9 cellular contexts compared by ENCODE assay signal in genomic region chr17:63932008-63932561, GRCh38. TPM values are rescaled to one million over a fixed set of nuclear protein-coding genes. Genes with fewer than 3 reads are reported as not detected.
DNase-seq lines count a peak whose midpoint lies in the region; ATAC-seq, FAIRE-seq and TF ChIP-seq lines count a peak whose summit lies in the region.
"Had no signal": no experiment of that assay in that cellular context is flagged by ENCODE, and none has a peak within 500 bp of the region (broad histone marks: within the 10 kb centered on the region; RNA-seq: fewer than 3 reads in every experiment).

TSS of gene CD79B (minus strand) at chr17:63932331. CDS start at chr17:63932261, 70 bp downstream.

- H3K4me2 ChIP-seq in BLaER1 = peak within 1 kb of the TSS; percentile 99

- peaks cover 30% of the 10 kb centered on the region for H3K36me3 ChIP-seq in BLaER1
- H3K36me3 ChIP-seq in psoas muscle (ENCODE audit: insufficient read depth in 1 of 2, low read depth in 1 of 2) = no peaks in the 10 kb centered on the region

- no peaks in the 10 kb centered on the region for H3K9me3 Mint-ChIP-seq in activated T-helper 17 cell treated with anti-CD3 and anti-CD28 coated beads, Interleukin-2, amount 50 U/mL, for 72 hours
- H3K9me3 Mint-ChIP-seq in WTC11 = no peaks in the 10 kb centered on the region

- intact Hi-C loops in psoas muscle (cut with DNase I) = loop anchor here in 1 of 2 donors (5.0 kb wide), 1 partner anchor 65 kb away; the partner anchor contains the start of gene PRR29

- H3K4me1 ChIP-seq in BLaER1 (peaks cover 88% of the 10 kb centered on the region), psoas muscle (peaks cover 7% of the 10 kb centered on the region)

- peaks cover 39% of the 10 kb centered on the region for H4K20me1 ChIP-seq in BLaER1

- H3K27me3 Mint-ChIP-seq in activated T-helper 17 cell treated with anti-CD3 and anti-CD28 coated beads, Interleukin-2, amount 50 U/mL, for 72 hours = no peaks in the 10 kb centered on the region
- no peaks in the 10 kb centered on the region; the same call in 1 of the 2 replicates for H3K27me3 Mint-ChIP-seq in WTC11 (ENCODE audit: low read depth)

- H3K27ac Mint-ChIP-seq in activated T-helper 17 cell treated with anti-CD3 and anti-CD28 coated beads, Interleukin-2, amount 50 U/mL, for 72 hours = peak within 1 kb of the TSS; percentile 93
- H3K27ac Mint-ChIP-seq in WTC11 = no peak within 1 kb of the TSS

- H3K9me3 ChIP-seq in BLaER1 (no peaks in the 10 kb centered on the region), psoas muscle (no peaks in the 10 kb centered on the region)

- TF ChIP-seq CTCF in psoas muscle (IDR thresholded peaks at IDR 0.05) (no peak), WTC11 (IDR thresholded peaks at IDR 0.05) (no peak)

- H3K4me3 ChIP-seq in BLaER1 (peak within 1 kb of the TSS; percentile 90), psoas muscle (peak within 1 kb of the TSS; percentile 32)

- ATAC-seq in GM19395 (IDR thresholded peaks at IDR 0.05; ENCODE audit: unreplicated experiment) (peak; percentile 90), HG03378 (IDR thresholded peaks at IDR 0.05; ENCODE audit: unreplicated experiment) (peak; percentile 71), psoas muscle (peak in 1 of 4 donors; percentile 2), WTC11 (no peak)
- ATAC-seq in activated T-helper 17 cell treated with anti-CD3 and anti-CD28 coated beads, Interleukin-2, amount 50 U/mL, for 72 hours (replicated peaks) = peak; percentile 85

- WGBS in psoas muscle, 3 donors = 53 to 67% (median 66%) methylated on average over 15 to 19 of the region's 19 CpGs

- H3K36me3 Mint-ChIP-seq in activated T-helper 17 cell treated with anti-CD3 and anti-CD28 coated beads, Interleukin-2, amount 50 U/mL, for 72 hours (ENCODE audit: low read depth) = no peaks in the 10 kb centered on the region
- H3K36me3 Mint-ChIP-seq in WTC11 = no peaks in the 10 kb centered on the region

- H3K27me3 ChIP-seq in BLaER1 = no peaks in the 10 kb centered on the region
- H3K27me3 ChIP-seq in psoas muscle (ENCODE audit: insufficient read depth in 3 of 3, low read length in 2 of 3) = no peaks in the 10 kb centered on the region

- peak in 1 of 2 donors; percentile 56 for DNase-seq in psoas muscle
- DNase-seq in H54 (ENCODE audit: insufficient read length, low spot score) = no peak
- no peak for DNase-seq in COLO829 (ENCODE audit: low spot score)
- DNase-seq in WTC11 (ENCODE audit: low spot score) = no peak

- peak within 1 kb of the TSS; percentile 93 for H3K4me3 Mint-ChIP-seq in activated T-helper 17 cell treated with anti-CD3 and anti-CD28 coated beads, Interleukin-2, amount 50 U/mL, for 72 hours
- H3K4me3 Mint-ChIP-seq in WTC11 = no peak within 1 kb of the TSS

- H3K27ac ChIP-seq in BLaER1 (peak within 1 kb of the TSS; percentile 97), psoas muscle (peak within 1 kb of the TSS; percentile 38)

- peak within 1 kb of the TSS; percentile 94 for H3K9ac ChIP-seq in BLaER1

- H3K4me1 Mint-ChIP-seq in activated T-helper 17 cell treated with anti-CD3 and anti-CD28 coated beads, Interleukin-2, amount 50 U/mL, for 72 hours = peaks cover 5% of the 10 kb centered on the region
- H3K4me1 Mint-ChIP-seq in WTC11 = peaks cover 18% of the 10 kb centered on the region

- CTCF ChIA-PET in WTC11 (lab: Charles Lee) = interaction anchor here (1.0 to 6.3 kb wide), 7 partner anchors 9 to 202 kb away, joined by 3 to 87 read pairs (median 5); partner anchors contain the start of gene GH1

- POLR2A ChIA-PET in WTC11 (lab: Charles Lee) = interaction anchor here (0.8 kb wide), 1 partner anchor 15 kb away, joined by 3 read pairs; no protein-coding TSS in a partner anchor

- FAIRE-seq in H54 (lab: Jason Lieb, UNC) = no peak

- no peak for TF ChIP-seq POLR2A in H54 (IDR thresholded peaks at IDR 0.05; ENCODE audit: low read depth, low read length)

TF ChIP-seq in WTC11, 78 proteins besides CTCF, POLR2A, EP300 and RAD21:
- TF ChIP-seq TEAD4 (CRISPR knock-in tag; IDR thresholded peaks at IDR 0.05) (no peak), FOXP4 (CRISPR knock-in tag; IDR thresholded peaks at IDR 0.05) (no peak), OVOL2 (CRISPR knock-in tag; IDR thresholded peaks at IDR 0.05; ENCODE audit: borderline replicate concordance) (no peak), NFATC4 (CRISPR knock-in tag; IDR thresholded peaks at IDR 0.05) (no peak), GRHL2 (CRISPR knock-in tag; IDR thresholded peaks at IDR 0.05; ENCODE audit: insufficient replicate concordance, severe bottlenecking) (no peak), SMAD4 (CRISPR knock-in tag; IDR thresholded peaks at IDR 0.05) (no peak)
- TF ChIP-seq, protein P1, sequence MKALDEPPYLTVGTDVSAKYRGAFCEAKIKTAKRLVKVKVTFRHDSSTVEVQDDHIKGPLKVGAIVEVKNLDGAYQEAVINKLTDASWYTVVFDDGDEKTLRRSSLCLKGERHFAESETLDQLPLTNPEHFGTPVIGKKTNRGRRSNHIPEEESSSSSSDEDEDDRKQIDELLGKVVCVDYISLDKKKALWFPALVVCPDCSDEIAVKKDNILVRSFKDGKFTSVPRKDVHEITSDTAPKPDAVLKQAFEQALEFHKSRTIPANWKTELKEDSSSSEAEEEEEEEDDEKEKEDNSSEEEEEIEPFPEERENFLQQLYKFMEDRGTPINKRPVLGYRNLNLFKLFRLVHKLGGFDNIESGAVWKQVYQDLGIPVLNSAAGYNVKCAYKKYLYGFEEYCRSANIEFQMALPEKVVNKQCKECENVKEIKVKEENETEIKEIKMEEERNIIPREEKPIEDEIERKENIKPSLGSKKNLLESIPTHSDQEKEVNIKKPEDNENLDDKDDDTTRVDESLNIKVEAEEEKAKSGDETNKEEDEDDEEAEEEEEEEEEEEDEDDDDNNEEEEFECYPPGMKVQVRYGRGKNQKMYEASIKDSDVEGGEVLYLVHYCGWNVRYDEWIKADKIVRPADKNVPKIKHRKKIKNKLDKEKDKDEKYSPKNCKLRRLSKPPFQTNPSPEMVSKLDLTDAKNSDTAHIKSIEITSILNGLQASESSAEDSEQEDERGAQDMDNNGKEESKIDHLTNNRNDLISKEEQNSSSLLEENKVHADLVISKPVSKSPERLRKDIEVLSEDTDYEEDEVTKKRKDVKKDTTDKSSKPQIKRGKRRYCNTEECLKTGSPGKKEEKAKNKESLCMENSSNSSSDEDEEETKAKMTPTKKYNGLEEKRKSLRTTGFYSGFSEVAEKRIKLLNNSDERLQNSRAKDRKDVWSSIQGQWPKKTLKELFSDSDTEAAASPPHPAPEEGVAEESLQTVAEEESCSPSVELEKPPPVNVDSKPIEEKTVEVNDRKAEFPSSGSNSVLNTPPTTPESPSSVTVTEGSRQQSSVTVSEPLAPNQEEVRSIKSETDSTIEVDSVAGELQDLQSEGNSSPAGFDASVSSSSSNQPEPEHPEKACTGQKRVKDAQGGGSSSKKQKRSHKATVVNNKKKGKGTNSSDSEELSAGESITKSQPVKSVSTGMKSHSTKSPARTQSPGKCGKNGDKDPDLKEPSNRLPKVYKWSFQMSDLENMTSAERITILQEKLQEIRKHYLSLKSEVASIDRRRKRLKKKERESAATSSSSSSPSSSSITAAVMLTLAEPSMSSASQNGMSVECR (CRISPR knock-in tag; IDR thresholded peaks at IDR 0.05; ENCODE audit: borderline replicate concordance) = no peak
- TF ChIP-seq, protein P2, sequence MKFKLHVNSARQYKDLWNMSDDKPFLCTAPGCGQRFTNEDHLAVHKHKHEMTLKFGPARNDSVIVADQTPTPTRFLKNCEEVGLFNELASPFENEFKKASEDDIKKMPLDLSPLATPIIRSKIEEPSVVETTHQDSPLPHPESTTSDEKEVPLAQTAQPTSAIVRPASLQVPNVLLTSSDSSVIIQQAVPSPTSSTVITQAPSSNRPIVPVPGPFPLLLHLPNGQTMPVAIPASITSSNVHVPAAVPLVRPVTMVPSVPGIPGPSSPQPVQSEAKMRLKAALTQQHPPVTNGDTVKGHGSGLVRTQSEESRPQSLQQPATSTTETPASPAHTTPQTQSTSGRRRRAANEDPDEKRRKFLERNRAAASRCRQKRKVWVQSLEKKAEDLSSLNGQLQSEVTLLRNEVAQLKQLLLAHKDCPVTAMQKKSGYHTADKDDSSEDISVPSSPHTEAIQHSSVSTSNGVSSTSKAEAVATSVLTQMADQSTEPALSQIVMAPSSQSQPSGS (CRISPR knock-in tag; IDR thresholded peaks at IDR 0.05; ENCODE audit: borderline replicate concordance, low read depth) = no peak

RNA-seq across cellular contexts. Expression of gene CD79B, which starts in this region (rescaled TPM):
- 10 to 100 TPM; 29.3 to 41.4 TPM for total RNA-seq in activated T-helper 17 cell treated with anti-CD3 and anti-CD28 coated beads, Interleukin-2, amount 50 U/mL, for 72 hours
- total RNA-seq in psoas muscle (1 to 10 TPM; 2.8 to 5.7 (median 4.0) TPM), WTC11 (2021) (3.0 to 3.5 TPM (median 3.2 TPM) in 3 replicates)
- polyA plus RNA-seq in psoas muscle = 1 to 10 TPM; 1.9 to 3.8 (median 3.7) TPM
- total RNA-seq: renal cortical epithelial cell had no signal
